Comparison of ENCODE assay signal across 9 cellular contexts in genomic region chr12:103495158-103495782, GRCh38. TPM values are rescaled to one million over a fixed set of nuclear protein-coding genes. Genes with fewer than 3 reads are reported as not detected.
DNase-seq lines count a peak whose midpoint lies in the region; ATAC-seq, FAIRE-seq and TF ChIP-seq lines count a peak whose summit lies in the region.
"Had no signal": no experiment of that assay in that cellular context is flagged by ENCODE, and none has a peak within 500 bp of the region (broad histone marks: within the 10 kb centered on the region; RNA-seq: fewer than 3 reads in every experiment).

No MANE protein-coding gene starts in this region.

- H3K4me2 ChIP-seq in keratinocyte (ENCODE audit: control insufficient read depth, extremely low read depth, insufficient read depth, low read depth, low read length), result peak overlapping the region; percentile 81

- H3K27ac Mint-ChIP-seq in activated naive CD8-positive, alpha-beta T cell treated with anti-CD3 and anti-CD28 coated beads, Interleukin-2, amount 50 U/mL, for 24 hours, result no peak overlapping the region

- H3K4me3 Mint-ChIP-seq in activated naive CD8-positive, alpha-beta T cell treated with anti-CD3 and anti-CD28 coated beads, Interleukin-2, amount 50 U/mL, for 24 hours, result peak overlapping the region; percentile 58

- H3K36me3 Mint-ChIP-seq in activated naive CD8-positive, alpha-beta T cell treated with anti-CD3 and anti-CD28 coated beads, Interleukin-2, amount 50 U/mL, for 24 hours (ENCODE audit: low read depth), result no peaks in the 10 kb centered on the region

- peak; percentile 56 for ATAC-seq in HG03460 (IDR thresholded peaks at IDR 0.05; ENCODE audit: unreplicated experiment)
- peak; percentile 65 for ATAC-seq in activated naive CD8-positive, alpha-beta T cell treated with anti-CD3 and anti-CD28 coated beads, Interleukin-2, amount 50 U/mL, for 24 hours

- dilution Hi-C loops in keratinocyte (cut with MboI; ENCODE audit: extremely low pct_ligation_motif_present, low sequenced_read_pairs), result no loop called here

- no peak for TF ChIP-seq CTCF in keratinocyte (optimal IDR thresholded peaks at IDR 0.05 in 1 of 3, IDR thresholded peaks at IDR 0.05 in 1 of 3, conservative IDR thresholded peaks at IDR 0.05 in 1 of 3; ENCODE audit: extremely low read depth in 1 of 3, insufficient read depth in 2 of 3, low read length in 3 of 3)

- FAIRE-seq in keratinocyte (lab: Jason Lieb, UNC), result no peak

- H3K79me2 ChIP-seq in keratinocyte (ENCODE audit: control insufficient read depth, insufficient read depth, low read length), result no peaks in the 10 kb centered on the region

- DNase-seq in activated CD4-positive, CD25-positive, alpha-beta regulatory T cell (lab: John Stamatoyannopoulos, UW), result peak; percentile 30 to 54 (median 46)
- DNase-seq in activated CD4-positive, CD25-positive, alpha-beta regulatory T cell treated with anti-CD3 and anti-CD28 coated beads, Interleukin-2, amount 50 U/mL, for 72 hours, result no peak
- DNase-seq in SK-N-DZ (ENCODE audit: low spot score), result peak; percentile 82
- peak; percentile 66 for DNase-seq in activated naive CD8-positive, alpha-beta T cell treated with anti-CD3 and anti-CD28 coated beads, Interleukin-2, amount 50 U/mL, for 24 hours
- no peak for DNase-seq in keratinocyte (ENCODE audit: low read depth, low spot score)
- DNase-seq in stimulated activated CD8-positive, alpha-beta memory T cell treated with anti-CD3 and anti-CD28 coated beads, Interleukin-2, amount 100 ng/mL, for 1 hour (ENCODE audit: low read depth in 2 of 2), result peak; percentile 28 to 40
- DNase-seq in GOT3 (lab: John Stamatoyannopoulos, UW), result no peak

- H3K9me3 Mint-ChIP-seq in activated naive CD8-positive, alpha-beta T cell treated with anti-CD3 and anti-CD28 coated beads, Interleukin-2, amount 50 U/mL, for 24 hours, result peaks cover 11% of the 10 kb centered on the region

- no peaks in the 10 kb centered on the region for H3K9me1 ChIP-seq in keratinocyte (ENCODE audit: control insufficient read depth, extremely low read depth, insufficient read depth, low read length)

- peaks cover 50% of the 10 kb centered on the region for H3K4me1 Mint-ChIP-seq in activated naive CD8-positive, alpha-beta T cell treated with anti-CD3 and anti-CD28 coated beads, Interleukin-2, amount 50 U/mL, for 24 hours

- peaks cover 30% of the 10 kb centered on the region for H3K4me1 ChIP-seq in keratinocyte (ENCODE audit: control insufficient read depth, extremely low read depth, insufficient read depth, low read length)

- H3K27me3 Mint-ChIP-seq in activated naive CD8-positive, alpha-beta T cell treated with anti-CD3 and anti-CD28 coated beads, Interleukin-2, amount 50 U/mL, for 24 hours, result peaks cover 33% of the 10 kb centered on the region

- no peaks in the 10 kb centered on the region for H3K27me3 ChIP-seq in keratinocyte (ENCODE audit: control insufficient read depth, extremely low read depth, insufficient read depth, low read length)

- peak overlapping the region; percentile 78 for H3K9ac ChIP-seq in keratinocyte (ENCODE audit: control insufficient read depth, extremely low read depth, insufficient read depth, low read length)

- H3K4me3 ChIP-seq in keratinocyte (ENCODE audit: control insufficient read depth in 2 of 3, extremely low read depth in 1 of 3, insufficient read depth in 2 of 3, low read depth in 1 of 3, low read length in 3 of 3), result peak overlapping the region; percentile 43 to 71 (median 54)

- H2AFZ ChIP-seq in keratinocyte (ENCODE audit: control insufficient read depth, low read length), result peak overlapping the region; percentile 92

- H3K36me3 ChIP-seq in keratinocyte (ENCODE audit: control insufficient read depth in 2 of 2, extremely low read depth in 1 of 2, insufficient read depth in 2 of 2, low read length in 2 of 2), result no peaks in the 10 kb centered on the region

- peak overlapping the region; percentile 46 for H3K27ac ChIP-seq in keratinocyte (ENCODE audit: control insufficient read depth, insufficient read depth, low read length)
- H3K27ac ChIP-seq: 22Rv1 had no signal

- no peaks in the 10 kb centered on the region for H3K9me3 ChIP-seq in keratinocyte (ENCODE audit: control insufficient read depth, low read depth, low read length)

- no peaks in the 10 kb centered on the region for H4K20me1 ChIP-seq in keratinocyte (ENCODE audit: control insufficient read depth, extremely low read depth, insufficient read depth, low read length)

RNA-seq across cellular contexts. Expression of gene C12orf42, which starts 0.5 kb away (rescaled TPM):
- 0.10 TPM in 1 of 2 replicates, not detected in the other for polyA plus RNA-seq in SK-N-DZ (2014; cell fraction: cytosol; rRNA removed)
- polyA plus RNA-seq in SK-N-DZ (2014; cell fraction: nucleus; rRNA removed), result 0.12 and 1.5 TPM in 2 replicates
- polyA plus RNA-seq in keratinocyte, result 0.03 to 0.08 TPM in 2 of 3 replicates, not detected in the other
- polyA plus RNA-seq in keratinocyte (2011; ENCODE audit: low read depth), result not detected
- polyA plus RNA-seq in keratinocyte (2011; cell fraction: cytosol; rRNA removed), result not detected in 2 replicates
- not detected in 2 replicates for polyA plus RNA-seq in keratinocyte (2011; cell fraction: nucleus; rRNA removed)
- polyA plus RNA-seq in keratinocyte (2012; ENCODE audit: low replicate concordance), result not detected in 2 replicates
- polyA minus RNA-seq in keratinocyte, result not detected in 3 replicates
- polyA minus RNA-seq in keratinocyte (2011; cell fraction: cytosol; rRNA and poly(A)+ RNA removed), result not detected
- not detected in 2 replicates for polyA minus RNA-seq in keratinocyte (2011; cell fraction: nucleus; rRNA and poly(A)+ RNA removed)

Comparison
In these comparisons a context has a peak if more than half of its experiments do, and no peak if none do; other contexts are left out.
1. DNase-seq: peak in activated CD4-positive, CD25-positive, alpha-beta regulatory T cell (4 of 4), SK-N-DZ (single experiment), activated naive CD8-positive, alpha-beta T cell treated with anti-CD3 and anti-CD28 coated beads, Interleukin-2, amount 50 U/mL, for 24 hours (single experiment) and stimulated activated CD8-positive, alpha-beta memory T cell treated with anti-CD3 and anti-CD28 coated beads, Interleukin-2, amount 100 ng/mL, for 1 hour (2 of 2); none in activated CD4-positive, CD25-positive, alpha-beta regulatory T cell treated with anti-CD3 and anti-CD28 coated beads, Interleukin-2, amount 50 U/mL, for 72 hours (single experiment), keratinocyte (single experiment) and GOT3 (single experiment).